1 cellular context compared by ENCODE assay signal in the genomic region with DNA sequence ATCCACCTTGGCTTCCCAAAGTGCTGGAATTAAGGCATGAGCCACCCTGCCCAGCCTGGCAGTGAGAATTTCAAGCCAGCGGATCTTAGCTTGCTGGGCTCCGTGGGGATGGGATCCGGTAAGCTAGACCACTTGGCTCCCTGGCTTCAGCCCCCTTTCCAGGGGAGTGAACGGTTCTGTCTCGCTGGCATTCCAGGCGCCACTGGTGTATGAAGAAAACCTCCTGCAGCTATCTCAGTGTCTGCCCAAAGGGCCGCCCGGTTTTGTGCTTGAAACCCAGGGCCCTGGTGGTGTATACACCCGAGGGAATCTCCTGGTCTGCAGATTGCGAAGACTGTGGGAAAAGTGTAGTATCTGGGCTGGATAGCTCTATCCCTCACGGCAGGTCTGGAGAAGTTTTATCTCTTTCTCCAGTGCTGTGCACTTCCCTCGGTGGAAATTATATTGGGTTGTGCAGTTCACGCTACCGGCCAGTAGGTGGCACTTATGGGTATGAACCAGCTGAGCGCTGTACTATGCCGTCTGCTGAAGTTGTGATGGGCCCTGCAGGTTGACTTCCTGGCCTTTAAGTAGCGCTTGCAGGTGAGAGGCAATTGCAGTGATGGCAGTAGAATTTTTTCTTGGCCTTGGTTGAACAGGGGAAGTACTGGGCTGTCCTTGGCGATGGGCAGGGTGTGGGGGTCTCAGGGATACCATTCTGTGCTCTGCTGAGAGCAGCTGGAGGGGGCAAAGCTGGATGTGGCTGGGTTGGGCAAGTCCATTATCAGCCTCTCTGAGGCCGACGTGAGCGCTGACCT.
TF ChIP-seq lines count a peak whose summit lies in the region.

No MANE protein-coding gene starts in this region.

TF ChIP-seq in HEK293, 187 proteins besides CTCF, POLR2A, EP300 and RAD21 (continued from another document):
- no peak for TF ChIP-seq ZBTB11 (tag by site-specific recombination; conservative IDR thresholded peaks at IDR 0.05; ENCODE audit: low read depth)
